8 cellular contexts compared by ENCODE assay signal in the genomic region with DNA sequence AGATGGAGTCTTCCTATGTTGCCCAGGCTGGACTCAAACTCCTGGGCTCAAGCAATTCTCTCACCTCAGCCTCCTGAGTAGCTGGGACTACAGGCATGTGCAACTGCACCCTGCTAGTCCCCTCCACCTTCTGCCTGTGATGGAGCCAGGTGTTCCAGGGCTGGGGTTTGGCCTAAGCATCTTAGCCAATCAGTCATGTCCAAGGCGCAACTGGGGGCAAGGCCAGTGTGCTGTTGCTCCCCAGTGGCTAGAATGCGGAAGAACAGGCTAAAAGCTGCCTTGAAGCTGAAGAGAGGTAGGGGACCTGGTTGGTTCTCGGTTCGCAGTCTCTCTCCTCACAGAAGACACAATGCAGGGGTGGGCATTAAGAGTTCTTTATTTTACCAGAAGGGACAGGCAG. TPM values are rescaled to one million over a fixed set of nuclear protein-coding genes. Genes with fewer than 3 reads are reported as not detected.
A peak's percentile ranks its signal among the peaks of the same experiment; 100 is the strongest.
DNase-seq lines count a peak whose midpoint lies in the region; ATAC-seq and TF ChIP-seq lines count a peak whose summit lies in the region.

No MANE protein-coding gene starts in this region.

- H3K4me3 ChIP-seq in H7 (ENCODE audit: insufficient read depth, low read depth, low read length): no peak overlapping the region
- H3K4me3 ChIP-seq in fibroblast of villous mesenchyme (ENCODE audit: low read depth, low read length): no peak overlapping the region

- H3K36me3 ChIP-seq in H7 (replicated peaks; ENCODE audit: control insufficient read depth, insufficient read depth, low read length): peaks cover 21% of the 10 kb centered on the region

- no peaks in the 10 kb centered on the region for H3K27me3 ChIP-seq in H7 (ENCODE audit: control insufficient read depth, insufficient read depth, low read length)

- peak; percentile 70 for TF ChIP-seq CTCF in fibroblast of villous mesenchyme (IDR thresholded peaks at IDR 0.05; ENCODE audit: insufficient read depth, low read depth, low read length)

- no peak for ATAC-seq in GM18870 (IDR thresholded peaks at IDR 0.05; ENCODE audit: unreplicated experiment)

- DNase-seq in AML-193 (lab: John Stamatoyannopoulos, UW): peak; percentile 20 to 28
- DNase-seq in H7: peak; percentile 94
- peak; percentile 18 for DNase-seq in RPMI7951 (ENCODE audit: low read depth)
- DNase-seq in fibroblast of villous mesenchyme (ENCODE audit: low read depth): peak; percentile 63
- DNase-seq in NK-92 (lab: John Stamatoyannopoulos, UW; ENCODE audit: unreplicated experiment): no peak
- no peak for DNase-seq in NCI-H446 (lab: John Stamatoyannopoulos, UW)
- no peak for DNase-seq in NCI-H446 treated with DMSO at 0.1 percent for 48 hours (lab: John Stamatoyannopoulos, UW)

RNA-seq across cellular contexts. Expression of gene FLOT2, which starts 18.6 kb away (rescaled TPM):
- total RNA-seq in H7 (2014; rRNA removed; shearing (Covaris generic)): 76.9 and 84.7 TPM in 2 replicates
- total RNA-seq in RPMI7951 (2014; rRNA removed; shearing (Covaris generic)): 28.7 and 30.6 TPM in 2 replicates
- total RNA-seq in fibroblast of villous mesenchyme: 39.6 and 43.6 TPM in 2 replicates

RNA-seq across cellular contexts. Expression of gene DHRS13, which starts 23.9 kb away (rescaled TPM):
- total RNA-seq in H7 (2014; rRNA removed; shearing (Covaris generic)): 11.9 and 17.0 TPM in 2 replicates
- total RNA-seq in RPMI7951 (2014; rRNA removed; shearing (Covaris generic)): 5.4 and 6.0 TPM in 2 replicates
- total RNA-seq in fibroblast of villous mesenchyme: 2.6 and 3.5 TPM in 2 replicates

RNA-seq across cellular contexts. Expression of gene ERAL1, which starts 24.2 kb away (rescaled TPM):
- total RNA-seq in H7 (2014; rRNA removed; shearing (Covaris generic)): 63.7 and 71.9 TPM in 2 replicates
- 29.8 and 29.9 TPM in 2 replicates for total RNA-seq in RPMI7951 (2014; rRNA removed; shearing (Covaris generic))
- total RNA-seq in fibroblast of villous mesenchyme: 29.6 and 39.3 TPM in 2 replicates

RNA-seq across cellular contexts. Expression of gene FAM222B, which starts 36.4 kb away (rescaled TPM):
- total RNA-seq in H7 (2014; rRNA removed; shearing (Covaris generic)): 32.4 and 46.7 TPM in 2 replicates
- total RNA-seq in RPMI7951 (2014; rRNA removed; shearing (Covaris generic)): 2.4 and 3.4 TPM in 2 replicates
- total RNA-seq in fibroblast of villous mesenchyme: 5.5 and 6.9 TPM in 2 replicates

Comparison
In these comparisons a context has a peak if more than half of its experiments do, and no peak if none do; other contexts are left out.
1. DNase-seq: peak in AML-193 (2 of 2), H7 (single experiment), RPMI7951 (single experiment) and fibroblast of villous mesenchyme (single experiment); none in NK-92 (single experiment), NCI-H446 (0 of 2) and NCI-H446 treated with DMSO at 0.1 percent for 48 hours (single experiment).